12 cellular contexts compared by ENCODE assay signal in the genomic region with DNA sequence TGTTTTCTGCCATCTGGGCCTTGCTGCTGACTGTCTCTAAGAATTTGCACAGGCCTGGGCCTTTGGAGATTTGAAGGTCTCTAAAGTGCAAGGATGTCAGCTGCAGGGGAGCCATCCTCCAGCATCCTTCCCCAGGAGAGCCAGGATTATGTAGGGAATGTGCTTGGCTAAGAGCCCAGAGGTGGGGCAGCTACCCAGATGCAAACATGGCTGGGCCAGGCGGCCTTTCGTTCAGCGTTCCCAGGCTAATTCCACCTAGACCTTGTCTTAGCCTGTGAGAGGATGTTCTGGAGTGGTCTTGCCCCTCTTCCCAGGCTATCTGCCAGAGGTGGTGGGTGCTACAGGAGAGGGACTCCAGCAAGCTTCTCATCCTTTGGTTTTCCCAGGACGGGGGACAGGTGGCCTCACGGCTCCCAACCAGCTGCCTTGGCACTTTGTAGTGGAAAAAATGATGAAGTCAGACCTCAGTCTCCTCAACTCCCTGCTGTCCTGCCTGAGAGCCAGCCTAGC. TPM values are rescaled to one million over a fixed set of nuclear protein-coding genes. Genes with fewer than 3 reads are reported as not detected.
DNase-seq lines count a peak whose midpoint lies in the region; ATAC-seq and TF ChIP-seq lines count a peak whose summit lies in the region.
"Had no signal": no experiment of that assay in that cellular context is flagged by ENCODE, and none has a peak within 500 bp of the region (broad histone marks: within the 10 kb centered on the region; RNA-seq: fewer than 3 reads in every experiment).

No MANE protein-coding gene starts in this region.

- H3K27me3 ChIP-seq in right atrium auricular region (no peaks in the 10 kb centered on the region), stomach (no peaks in the 10 kb centered on the region)
- H3K27me3 ChIP-seq: upper lobe of right lung had no signal

- no peaks in the 10 kb centered on the region for H3K36me3 ChIP-seq in right atrium auricular region
- H3K36me3 ChIP-seq in stomach: no peaks in the 10 kb centered on the region
- H3K36me3 ChIP-seq: upper lobe of right lung had no signal

- peak; percentile 79 for DNase-seq in LHCN-M2 (ENCODE audit: low read depth)
- peak; percentile 35 to 60 for DNase-seq in SHP77 (lab: John Stamatoyannopoulos, UW)
- peak; percentile 65 for DNase-seq in right atrium auricular region (ENCODE audit: low spot score)
- peak; percentile 63 for DNase-seq in stomach
- DNase-seq in occipital lobe (lab: John Stamatoyannopoulos, UW): no peak
- DNase-seq in central memory CD4-positive, alpha-beta T cell: no peak
- DNase-seq: NCI-H1930, RPMI8226, upper lobe of right lung had no signal

- H3K9me3 ChIP-seq in right atrium auricular region: peaks cover 0 to 6% of the 10 kb centered on the region in 2 donors
- H3K9me3 ChIP-seq in stomach: peaks cover 0 to 4% (median 0%) of the 10 kb centered on the region in 4 donors
- H3K9me3 ChIP-seq: upper lobe of right lung had no signal

- intact Hi-C loops in stomach (cut with DNase I; ENCODE audit: low total_unique reads): no loop called here

- TF ChIP-seq CTCF in right atrium auricular region (IDR thresholded peaks at IDR 0.05) (no peak), stomach (IDR thresholded peaks at IDR 0.05) (no peak)

- peak overlapping the region; percentile 55 to 88 for H3K27ac ChIP-seq in right atrium auricular region
- H3K27ac ChIP-seq in stomach: peak overlapping the region in 3 of 5 donors; percentile 15 to 59 (median 54)
- H3K27ac ChIP-seq: parathyroid adenoma, upper lobe of right lung had no signal

- peaks cover 0 to 21% of the 10 kb centered on the region in 2 donors for H3K4me1 ChIP-seq in right atrium auricular region
- peaks cover 6 to 30% (median 20%) of the 10 kb centered on the region in 4 donors for H3K4me1 ChIP-seq in stomach
- H3K4me1 ChIP-seq: parathyroid adenoma had no signal

- H3K4me3 ChIP-seq in right atrium auricular region (no peak overlapping the region), stomach (no peak overlapping the region)
- H3K4me3 ChIP-seq: upper lobe of right lung had no signal

- no peak for TF ChIP-seq EP300 in stomach (IDR thresholded peaks at IDR 0.05)

- ATAC-seq in GM19324 (IDR thresholded peaks at IDR 0.05; ENCODE audit: low FRiP score, unreplicated experiment): no peak
- ATAC-seq: upper lobe of right lung had no signal

- 17 to 45% (median 37%) methylated on average over 5 of the region's 5 CpGs for WGBS in stomach, 5 donors

- TF ChIP-seq POLR2A in stomach (IDR thresholded peaks at IDR 0.05): no peak

RNA-seq across cellular contexts. Expression of gene PTGIS, which starts 7.7 kb away (rescaled TPM):
- total RNA-seq in LHCN-M2 (2014; rRNA removed): 0.19 and 0.92 TPM in 2 replicates
- polyA plus RNA-seq in LHCN-M2 (2012): 0.74 TPM
- 100 to 1,000 TPM in 1 of 2 donors, 10 to 100 TPM in 1; 59.8 to 169 TPM for total RNA-seq in right atrium auricular region
- 10 to 100 TPM in 4 of 5 donors, 1 to 10 TPM in 1; 8.4 to 84.8 (median 24.8) TPM for total RNA-seq in stomach
- polyA plus RNA-seq in stomach: 10 to 100 TPM in 1 of 3 donors, 1 to 10 TPM in 2; 4.9 to 14.8 (median 6.9) TPM
- total RNA-seq in occipital lobe: 10.8 TPM
- polyA plus RNA-seq: keratinocyte had no signal

Comparison
In these comparisons a context has a peak if more than half of its experiments do, and no peak if none do; other contexts are left out.
1. DNase-seq: peak in LHCN-M2 (single experiment), SHP77 (2 of 2), right atrium auricular region (single experiment) and stomach (single experiment); none in occipital lobe (single experiment) and central memory CD4-positive, alpha-beta T cell (single experiment).